1 cellular context compared by ENCODE assay signal in the genomic region with DNA sequence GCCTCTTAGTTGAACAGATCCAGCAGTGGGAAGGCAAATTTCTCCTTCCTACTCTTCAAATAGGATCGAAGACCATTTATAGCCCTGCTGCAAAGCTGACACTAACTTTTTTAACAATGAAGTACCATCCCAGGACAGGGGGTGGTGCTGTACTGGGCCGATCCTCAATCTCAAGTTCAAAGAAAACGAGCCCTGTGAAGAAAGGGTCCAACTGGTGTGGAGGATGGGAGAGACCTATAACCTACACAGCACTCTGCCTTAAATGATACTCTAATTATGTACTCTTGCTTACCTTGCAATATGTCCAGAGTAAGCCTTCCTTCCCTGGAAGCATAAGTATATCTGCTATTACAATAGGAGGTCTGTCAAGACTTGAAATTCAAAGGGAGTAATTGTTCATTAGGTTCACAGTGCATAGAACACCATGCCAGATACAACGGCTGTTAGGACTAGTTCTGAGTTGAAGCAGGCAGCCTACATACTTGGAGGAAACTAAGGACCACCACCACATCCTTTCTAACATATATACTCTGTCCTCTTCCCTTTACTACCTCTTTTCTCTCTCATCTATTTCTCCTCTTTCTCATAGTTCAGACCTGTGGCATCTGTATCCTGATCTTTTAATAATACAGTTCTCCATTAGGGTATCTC.
TF ChIP-seq lines count a peak whose summit lies in the region.

No MANE protein-coding gene starts in this region.

TF ChIP-seq in K562, 482 proteins besides CTCF, POLR2A, EP300 and RAD21 (continued from another document):
- TF ChIP-seq, protein P1, sequence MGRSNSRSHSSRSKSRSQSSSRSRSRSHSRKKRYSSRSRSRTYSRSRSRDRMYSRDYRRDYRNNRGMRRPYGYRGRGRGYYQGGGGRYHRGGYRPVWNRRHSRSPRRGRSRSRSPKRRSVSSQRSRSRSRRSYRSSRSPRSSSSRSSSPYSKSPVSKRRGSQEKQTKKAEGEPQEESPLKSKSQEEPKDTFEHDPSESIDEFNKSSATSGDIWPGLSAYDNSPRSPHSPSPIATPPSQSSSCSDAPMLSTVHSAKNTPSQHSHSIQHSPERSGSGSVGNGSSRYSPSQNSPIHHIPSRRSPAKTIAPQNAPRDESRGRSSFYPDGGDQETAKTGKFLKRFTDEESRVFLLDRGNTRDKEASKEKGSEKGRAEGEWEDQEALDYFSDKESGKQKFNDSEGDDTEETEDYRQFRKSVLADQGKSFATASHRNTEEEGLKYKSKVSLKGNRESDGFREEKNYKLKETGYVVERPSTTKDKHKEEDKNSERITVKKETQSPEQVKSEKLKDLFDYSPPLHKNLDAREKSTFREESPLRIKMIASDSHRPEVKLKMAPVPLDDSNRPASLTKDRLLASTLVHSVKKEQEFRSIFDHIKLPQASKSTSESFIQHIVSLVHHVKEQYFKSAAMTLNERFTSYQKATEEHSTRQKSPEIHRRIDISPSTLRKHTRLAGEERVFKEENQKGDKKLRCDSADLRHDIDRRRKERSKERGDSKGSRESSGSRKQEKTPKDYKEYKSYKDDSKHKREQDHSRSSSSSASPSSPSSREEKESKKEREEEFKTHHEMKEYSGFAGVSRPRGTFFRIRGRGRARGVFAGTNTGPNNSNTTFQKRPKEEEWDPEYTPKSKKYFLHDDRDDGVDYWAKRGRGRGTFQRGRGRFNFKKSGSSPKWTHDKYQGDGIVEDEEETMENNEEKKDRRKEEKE (IDR thresholded peaks at IDR 0.05; ENCODE audit: borderline replicate concordance in 1 of 2, control insufficient read depth in 1 of 2, low read depth in 2 of 2, low read length in 1 of 2), result peak in 1 of 2 experiments; percentile 20; a peak in 1 of 4 replicates
- TF ChIP-seq CBX3 (IDR thresholded peaks at IDR 0.05; ENCODE audit: borderline replicate concordance in 1 of 2, low read length in 2 of 2) (peak in 1 of 2 experiments; percentile 31; a peak in 1 of 3 replicates), PCBP2 (IDR thresholded peaks at IDR 0.05; ENCODE audit: low read depth, low read length, poor library complexity, severe bottlenecking) (no peak), ATF1 (CRISPR knock-in tag; IDR thresholded peaks at IDR 0.05) (no peak), ATF1 (tag; IDR thresholded peaks at IDR 0.05) (no peak), NONO (IDR thresholded peaks at IDR 0.05; ENCODE audit: low read depth in 2 of 2, low read length in 1 of 2) (0 out of 4 replicates have a peak, but pooled peaks of 1 of the 2 experiments have one; percentile 33), SREBF2 (CRISPR knock-in tag; IDR thresholded peaks at IDR 0.05) (no peak), SOX6 (IDR thresholded peaks at IDR 0.05) (no peak), ZNF583 (CRISPR knock-in tag; IDR thresholded peaks at IDR 0.05) (no peak), MEF2A (IDR thresholded peaks at IDR 0.05; ENCODE audit: control insufficient read depth, low read depth, low read length) (no peak), ZNF830 (CRISPR knock-in tag; IDR thresholded peaks at IDR 0.05) (no peak), KHSRP (IDR thresholded peaks at IDR 0.05) (no peak), POLR2AphosphoS5 (IDR thresholded peaks at IDR 0.05; ENCODE audit: control insufficient read depth, insufficient read depth, low read depth, low read length) (peak; percentile 55; the same call in 1 of the 2 replicates), POLR2G (IDR thresholded peaks at IDR 0.05; ENCODE audit: low read depth, low read length) (peak; percentile 40), ZNF133 (CRISPR knock-in tag; IDR thresholded peaks at IDR 0.05) (no peak), RBFOX2 (IDR thresholded peaks at IDR 0.05; ENCODE audit: low read depth, low read length) (peak; percentile 39; the same call in 1 of the 2 replicates), TOE1 (IDR thresholded peaks at IDR 0.05; ENCODE audit: borderline replicate concordance) (no peak), TOE1 (CRISPR knock-in tag; IDR thresholded peaks at IDR 0.05; ENCODE audit: borderline replicate concordance, low read depth) (no peak), ZNF551 (CRISPR knock-in tag; IDR thresholded peaks at IDR 0.05) (no peak), ZNF324 (CRISPR knock-in tag; IDR thresholded peaks at IDR 0.05) (no peak), ZNF253 (CRISPR knock-in tag; conservative IDR thresholded peaks at IDR 0.05) (no peak), SRSF1 (IDR thresholded peaks at IDR 0.05; ENCODE audit: low read depth, low read length) (no peak)
- TF ChIP-seq, protein P2, sequence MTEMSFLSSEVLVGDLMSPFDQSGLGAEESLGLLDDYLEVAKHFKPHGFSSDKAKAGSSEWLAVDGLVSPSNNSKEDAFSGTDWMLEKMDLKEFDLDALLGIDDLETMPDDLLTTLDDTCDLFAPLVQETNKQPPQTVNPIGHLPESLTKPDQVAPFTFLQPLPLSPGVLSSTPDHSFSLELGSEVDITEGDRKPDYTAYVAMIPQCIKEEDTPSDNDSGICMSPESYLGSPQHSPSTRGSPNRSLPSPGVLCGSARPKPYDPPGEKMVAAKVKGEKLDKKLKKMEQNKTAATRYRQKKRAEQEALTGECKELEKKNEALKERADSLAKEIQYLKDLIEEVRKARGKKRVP (CRISPR knock-in tag; IDR thresholded peaks at IDR 0.05), result no peak
- TF ChIP-seq, protein P3, sequence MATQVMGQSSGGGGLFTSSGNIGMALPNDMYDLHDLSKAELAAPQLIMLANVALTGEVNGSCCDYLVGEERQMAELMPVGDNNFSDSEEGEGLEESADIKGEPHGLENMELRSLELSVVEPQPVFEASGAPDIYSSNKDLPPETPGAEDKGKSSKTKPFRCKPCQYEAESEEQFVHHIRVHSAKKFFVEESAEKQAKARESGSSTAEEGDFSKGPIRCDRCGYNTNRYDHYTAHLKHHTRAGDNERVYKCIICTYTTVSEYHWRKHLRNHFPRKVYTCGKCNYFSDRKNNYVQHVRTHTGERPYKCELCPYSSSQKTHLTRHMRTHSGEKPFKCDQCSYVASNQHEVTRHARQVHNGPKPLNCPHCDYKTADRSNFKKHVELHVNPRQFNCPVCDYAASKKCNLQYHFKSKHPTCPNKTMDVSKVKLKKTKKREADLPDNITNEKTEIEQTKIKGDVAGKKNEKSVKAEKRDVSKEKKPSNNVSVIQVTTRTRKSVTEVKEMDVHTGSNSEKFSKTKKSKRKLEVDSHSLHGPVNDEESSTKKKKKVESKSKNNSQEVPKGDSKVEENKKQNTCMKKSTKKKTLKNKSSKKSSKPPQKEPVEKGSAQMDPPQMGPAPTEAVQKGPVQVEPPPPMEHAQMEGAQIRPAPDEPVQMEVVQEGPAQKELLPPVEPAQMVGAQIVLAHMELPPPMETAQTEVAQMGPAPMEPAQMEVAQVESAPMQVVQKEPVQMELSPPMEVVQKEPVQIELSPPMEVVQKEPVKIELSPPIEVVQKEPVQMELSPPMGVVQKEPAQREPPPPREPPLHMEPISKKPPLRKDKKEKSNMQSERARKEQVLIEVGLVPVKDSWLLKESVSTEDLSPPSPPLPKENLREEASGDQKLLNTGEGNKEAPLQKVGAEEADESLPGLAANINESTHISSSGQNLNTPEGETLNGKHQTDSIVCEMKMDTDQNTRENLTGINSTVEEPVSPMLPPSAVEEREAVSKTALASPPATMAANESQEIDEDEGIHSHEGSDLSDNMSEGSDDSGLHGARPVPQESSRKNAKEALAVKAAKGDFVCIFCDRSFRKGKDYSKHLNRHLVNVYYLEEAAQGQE (CRISPR knock-in tag; IDR thresholded peaks at IDR 0.05; ENCODE audit: low read depth), result no peak
